In the genomic region with DNA sequence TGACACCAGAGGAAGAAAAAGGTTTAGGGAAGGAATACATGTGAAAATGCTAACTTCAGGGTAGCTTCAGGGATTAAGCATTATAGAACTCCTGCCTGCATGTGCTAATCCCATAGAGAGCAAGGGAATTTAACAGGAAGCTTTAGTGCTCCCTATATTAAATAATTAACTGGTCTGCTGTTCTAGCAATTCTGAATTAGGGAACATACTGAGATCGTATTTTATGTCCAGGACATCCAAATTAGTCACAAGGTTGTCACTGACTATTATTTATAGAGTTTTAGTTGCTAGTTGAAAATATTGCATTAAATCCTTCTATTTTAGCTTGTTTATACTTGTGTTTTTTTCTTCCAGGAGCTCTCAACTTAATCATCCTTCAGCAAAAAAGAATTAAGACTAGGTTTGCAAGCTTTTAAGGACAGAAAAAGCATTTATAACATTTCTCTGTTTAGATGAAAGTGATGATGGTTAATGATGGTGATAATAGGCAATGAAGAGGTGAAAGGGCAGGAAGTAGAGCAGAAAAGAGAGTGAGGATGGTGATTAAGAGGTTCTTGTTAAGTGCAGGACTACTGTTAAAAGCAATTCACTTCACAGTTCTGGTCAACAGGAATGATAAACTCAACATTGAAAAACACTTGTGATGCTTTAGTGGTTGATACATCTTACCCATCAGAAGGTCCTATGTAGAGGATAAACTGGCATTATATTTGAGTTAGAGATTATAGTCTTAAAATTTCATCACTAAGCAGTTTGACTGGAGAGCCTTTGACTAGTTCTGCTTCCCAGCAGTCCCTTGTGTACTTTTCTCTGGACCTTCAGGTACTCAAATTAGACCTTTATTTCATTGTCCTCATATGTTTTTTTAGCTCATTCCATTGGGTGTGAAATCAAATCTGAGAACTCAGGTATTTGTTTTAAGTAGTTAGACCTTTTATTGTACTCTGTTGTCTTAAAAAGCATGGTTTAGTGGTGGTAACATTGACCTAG, we compare ENCODE assay signal across 1 cellular context.
TF ChIP-seq lines count a peak whose summit lies in the region.

No MANE protein-coding gene starts in this region.

TF ChIP-seq in GM12878, 131 proteins besides CTCF, POLR2A, EP300 and RAD21:
- peak; percentile 46; the same call in 1 of the 2 replicates for TF ChIP-seq NR2F1 (conservative IDR thresholded peaks at IDR 0.05)
- TF ChIP-seq, protein P1, sequence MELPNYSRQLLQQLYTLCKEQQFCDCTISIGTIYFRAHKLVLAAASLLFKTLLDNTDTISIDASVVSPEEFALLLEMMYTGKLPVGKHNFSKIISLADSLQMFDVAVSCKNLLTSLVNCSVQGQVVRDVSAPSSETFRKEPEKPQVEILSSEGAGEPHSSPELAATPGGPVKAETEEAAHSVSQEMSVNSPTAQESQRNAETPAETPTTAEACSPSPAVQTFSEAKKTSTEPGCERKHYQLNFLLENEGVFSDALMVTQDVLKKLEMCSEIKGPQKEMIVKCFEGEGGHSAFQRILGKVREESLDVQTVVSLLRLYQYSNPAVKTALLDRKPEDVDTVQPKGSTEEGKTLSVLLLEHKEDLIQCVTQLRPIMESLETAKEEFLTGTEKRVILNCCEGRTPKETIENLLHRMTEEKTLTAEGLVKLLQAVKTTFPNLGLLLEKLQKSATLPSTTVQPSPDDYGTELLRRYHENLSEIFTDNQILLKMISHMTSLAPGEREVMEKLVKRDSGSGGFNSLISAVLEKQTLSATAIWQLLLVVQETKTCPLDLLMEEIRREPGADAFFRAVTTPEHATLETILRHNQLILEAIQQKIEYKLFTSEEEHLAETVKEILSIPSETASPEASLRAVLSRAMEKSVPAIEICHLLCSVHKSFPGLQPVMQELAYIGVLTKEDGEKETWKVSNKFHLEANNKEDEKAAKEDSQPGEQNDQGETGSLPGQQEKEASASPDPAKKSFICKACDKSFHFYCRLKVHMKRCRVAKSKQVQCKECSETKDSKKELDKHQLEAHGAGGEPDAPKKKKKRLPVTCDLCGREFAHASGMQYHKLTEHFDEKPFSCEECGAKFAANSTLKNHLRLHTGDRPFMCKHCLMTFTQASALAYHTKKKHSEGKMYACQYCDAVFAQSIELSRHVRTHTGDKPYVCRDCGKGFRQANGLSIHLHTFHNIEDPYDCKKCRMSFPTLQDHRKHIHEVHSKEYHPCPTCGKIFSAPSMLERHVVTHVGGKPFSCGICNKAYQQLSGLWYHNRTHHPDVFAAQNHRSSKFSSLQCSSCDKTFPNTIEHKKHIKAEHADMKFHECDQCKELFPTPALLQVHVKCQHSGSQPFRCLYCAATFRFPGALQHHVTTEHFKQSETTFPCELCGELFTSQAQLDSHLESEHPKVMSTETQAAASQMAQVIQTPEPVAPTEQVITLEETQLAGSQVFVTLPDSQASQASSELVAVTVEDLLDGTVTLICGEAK (IDR thresholded peaks at IDR 0.05; ENCODE audit: borderline replicate concordance), result no peak
